ENCODE assay signal across 20 cellular contexts in genomic region chr6:12017876-12018401, GRCh38. TPM values are rescaled to one million over a fixed set of nuclear protein-coding genes. Genes with fewer than 3 reads are reported as not detected.
DNase-seq lines count a peak whose midpoint lies in the region; ATAC-seq, FAIRE-seq and TF ChIP-seq lines count a peak whose summit lies in the region.
"Had no signal": no experiment of that assay in that cellular context is flagged by ENCODE, and none has a peak within 500 bp of the region (broad histone marks: within the 10 kb centered on the region; RNA-seq: fewer than 3 reads in every experiment).

No MANE protein-coding gene starts in this region.

- H3K4me3 Mint-ChIP-seq in memory B cell (no peak overlapping the region), T-cell (no peak overlapping the region)
- H3K4me3 Mint-ChIP-seq: HFFc6 had no signal

- peaks cover 11% of the 10 kb centered on the region for H3K4me1 ChIP-seq in HepG2 (ENCODE audit: insufficient read depth, low read length)
- peaks cover 0 to 10% (median 0%) of the 10 kb centered on the region in 4 donors for H3K4me1 ChIP-seq in right lobe of liver
- no peaks in the 10 kb centered on the region for H3K4me1 ChIP-seq in HEK293 (ENCODE audit: control insufficient read depth, insufficient read depth, low read length)

- H3K36me3 Mint-ChIP-seq in memory B cell: peaks cover 41% of the 10 kb centered on the region
- H3K36me3 Mint-ChIP-seq in T-cell: peaks cover 58% of the 10 kb centered on the region

- TF ChIP-seq CTCF in HepG2 (CRISPR knock-in tag; IDR thresholded peaks at IDR 0.05): no peak
- no peak for TF ChIP-seq CTCF in right lobe of liver (IDR thresholded peaks at IDR 0.05)
- no peak for TF ChIP-seq CTCF in HEK293 (tag by site-specific recombination; IDR thresholded peaks at IDR 0.05)

- H3K27me3 Mint-ChIP-seq in memory B cell (no peaks in the 10 kb centered on the region), T-cell (no peaks in the 10 kb centered on the region)

- H3K27ac ChIP-seq in HepG2 (ENCODE audit: extremely low read length, insufficient read depth, low read length) (no peak overlapping the region), right lobe of liver (no peak overlapping the region), HEK293 (ENCODE audit: extremely low read depth, low read depth, low read length) (no peak overlapping the region)
- H3K27ac ChIP-seq: A549, C4-2B had no signal

- H3K9ac ChIP-seq in HepG2 (ENCODE audit: insufficient read depth, low read depth, low read length): no peak overlapping the region

- H3K4me1 Mint-ChIP-seq in memory B cell: peaks cover 27% of the 10 kb centered on the region
- H3K4me1 Mint-ChIP-seq in T-cell: peaks cover 71 to 81% (median 79%) of the 10 kb centered on the region in 3 donors

- ATAC-seq in HepG2 (no peak), right lobe of liver (no peak), memory B cell (ENCODE audit: low read depth) (no peak), T-cell (replicated peaks in 1 of 4) (no peak)
- ATAC-seq: A549 had no signal

- TF ChIP-seq POLR2A in HepG2 (IDR thresholded peaks at IDR 0.05; ENCODE audit: insufficient read depth in 1 of 2, low read depth in 2 of 2, low read length in 2 of 2) (no peak), right lobe of liver (IDR thresholded peaks at IDR 0.05) (no peak)

- H3K27ac Mint-ChIP-seq in memory B cell: peak overlapping the region; percentile 66
- no peak overlapping the region for H3K27ac Mint-ChIP-seq in T-cell
- H3K27ac Mint-ChIP-seq: HFFc6 had no signal

- H3K27me3 ChIP-seq in HepG2 (ENCODE audit: control insufficient read depth in 1 of 2, insufficient read depth in 2 of 2, low read length in 2 of 2): no peaks in the 10 kb centered on the region; a peak in 1 of 5 replicates
- no peaks in the 10 kb centered on the region for H3K27me3 ChIP-seq in right lobe of liver
- H3K27me3 ChIP-seq: BE2C had no signal

- CTCF ChIA-PET in HepG2 (lab: Yijun Ruan, JAX; ENCODE audit: low intra/inter-chr PET ratio, low total read pairs) (no interaction called here), HEK293 (lab: Yijun Ruan, JAX) (interaction anchor here (0.7 kb wide), 1 partner anchor 1768 kb away, joined by 3 read pairs; no protein-coding TSS in a partner anchor), T-cell (lab: Charles Lee) (interaction anchor here in 1 of 2 donors (0.6 kb wide), 1 partner anchor 312 kb away, joined by 5 read pairs; no protein-coding TSS in a partner anchor)

- intact Hi-C loops in HepG2 (cut with micrococcal nuclease; ENCODE audit: unreplicated experiment) (loop anchor here (10.0 kb wide), 1 partner anchor 483 kb away; the partner anchor contains the start of gene TMEM170B), right lobe of liver (cut with DNase I) (loop anchor here in 1 of 2 donors (10.0 kb wide), 1 partner anchor 153 kb away; no protein-coding TSS in a partner anchor)

- POLR2A ChIA-PET in HepG2 (lab: Yijun Ruan, JAX) (no interaction called here), HEK293 (lab: Yijun Ruan, JAX) (no interaction called here), T-cell (lab: Charles Lee) (interaction anchor here in 1 of 2 donors (0.6 to 1.1 kb wide), 2 partner anchors 11 to 32 kb away, joined by 3 to 4 read pairs; no protein-coding TSS in a partner anchor)

- peaks cover 6 to 17% of the 10 kb centered on the region in 2 experiments for H3K36me3 ChIP-seq in HepG2 (replicated peaks in 1 of 2; ENCODE audit: control insufficient read depth in 1 of 2, insufficient read depth in 2 of 2, low read length in 2 of 2)
- peaks cover 0 to 32% (median 9%) of the 10 kb centered on the region in 4 donors for H3K36me3 ChIP-seq in right lobe of liver
- H3K36me3 ChIP-seq in HEK293 (ENCODE audit: control insufficient read depth in 2 of 2, insufficient read depth in 1 of 2, low read length in 2 of 2): peaks cover 4 to 45% of the 10 kb centered on the region in 2 experiments

- H2AFZ ChIP-seq in HepG2 (ENCODE audit: low read length): no peak overlapping the region

- no peak for TF ChIP-seq RAD21 in HepG2 (CRISPR knock-in tag; IDR thresholded peaks at IDR 0.05)

- H3K79me2 ChIP-seq in HepG2 (ENCODE audit: insufficient read depth, low read length): peaks cover 26% of the 10 kb centered on the region

- no TSS peak for BruUV-seq in HepG2 (replicated peaks; lab: Mats Ljungman, UMichigan)

- H3K9me3 Mint-ChIP-seq in memory B cell: no peaks in the 10 kb centered on the region
- H3K9me3 Mint-ChIP-seq in T-cell: peaks cover 0 to 5% (median 0%) of the 10 kb centered on the region in 3 donors

- no peak for FAIRE-seq in HepG2 (lab: Jason Lieb, UNC)
- FAIRE-seq: A549, D721Med, G401.6, GM12891, H1, HTR-8/SVneo had no signal

- 99% methylated on average over 27 of the region's 34 CpGs for WGBS in HepG2 (ENCODE audit: low lambda C conversion rate)
- WGBS in right lobe of liver (ENCODE audit: insufficient coverage, low coverage, low lambda C conversion rate, missing lambda C conversion rate): 100% methylated on average over 9 of the region's 34 CpGs

- H3K4me3 ChIP-seq in HepG2 (replicated peaks in 1 of 3; ENCODE audit: insufficient read depth in 1 of 3, low read depth in 2 of 3, low read length in 3 of 3): no peak overlapping the region
- H3K4me3 ChIP-seq in right lobe of liver: no peak overlapping the region
- no peak overlapping the region for H3K4me3 ChIP-seq in HEK293 (ENCODE audit: low read depth, low read length)
- H3K4me3 ChIP-seq: A549, HAP-1 had no signal

- TF ChIP-seq EP300 in HepG2 (IDR thresholded peaks at IDR 0.05; ENCODE audit: low read depth in 2 of 2, low read length in 2 of 2) (no peak), HepG2 (CRISPR knock-in tag; IDR thresholded peaks at IDR 0.05; ENCODE audit: borderline replicate concordance) (no peak)

- peaks cover 17% of the 10 kb centered on the region for H4K20me1 ChIP-seq in HepG2 (ENCODE audit: insufficient read depth, low read length)

- H3K9me3 ChIP-seq in HepG2 (ENCODE audit: low read length) (no peaks in the 10 kb centered on the region), right lobe of liver (no peaks in the 10 kb centered on the region), HEK293 (ENCODE audit: control insufficient read depth, insufficient read depth, low read depth, low read length) (no peaks in the 10 kb centered on the region)
- H3K9me3 ChIP-seq: A549, BE2C, HAP-1 had no signal

- in situ Hi-C loops in HepG2 (cut with HindIII; ENCODE audit: extremely low pct_ligation_motif_present, low pct_unique_long_range_greater_than_20kb): no loop called here

- DNase-seq in HepG2 (ENCODE audit: low spot score) (no peak), right lobe of liver (no peak), memory B cell (ENCODE audit: low spot score in 2 of 2) (no peak), NCI-H526 (lab: John Stamatoyannopoulos, UW) (no peak), T-cell (no peak), SW 1271 (lab: John Stamatoyannopoulos, UW) (no peak)
- DNase-seq: DMS153, DMS79 treated with DMSO at 0.1 percent for 48 hours, EL, HFFc6 had no signal

- no peak overlapping the region for H3K4me2 ChIP-seq in HepG2 (ENCODE audit: low read depth, low read length)
- H3K4me2 ChIP-seq: A549 had no signal

TF ChIP-seq in HepG2, 621 proteins besides CTCF, POLR2A, EP300 and RAD21:
- peak; percentile 23 for TF ChIP-seq HNRNPLL (IDR thresholded peaks at IDR 0.05; ENCODE audit: low read depth, low read length, poor library complexity, severe bottlenecking)
- no peak for TF ChIP-seq ZNF563 (CRISPR knock-in tag; IDR thresholded peaks at IDR 0.05)
- peak; percentile 51 for TF ChIP-seq AGO2 (optimal IDR thresholded peaks at IDR 0.05; ENCODE audit: low read depth, low read length)
- peak; percentile 11; the same call in 1 of the 2 replicates for TF ChIP-seq GABPB1 (CRISPR knock-in tag; IDR thresholded peaks at IDR 0.05)

TF ChIP-seq in HEK293, 187 proteins besides CTCF, POLR2A, EP300 and RAD21 (continues in another document):
- TF ChIP-seq ZNF704 (tag by site-specific recombination; IDR thresholded peaks at IDR 0.05) (no peak), ZNF202 (tag by site-specific recombination; IDR thresholded peaks at IDR 0.05; ENCODE audit: borderline replicate concordance) (0 out of 2 replicates have a peak, but pooled peaks have one; percentile 32), SP2 (tag by site-specific recombination; IDR thresholded peaks at IDR 0.05) (no peak)

RNA-seq across cellular contexts. Expression of gene HIVEP1, which starts 5.8 kb away (rescaled TPM):
- total RNA-seq in HepG2 (2016; rRNA removed; fragmentation: Illumina TruSeq; extraction: Trizol) (7.4 and 11.1 TPM in 2 replicates), right lobe of liver (10 to 100 TPM; 13.2 to 23.3 (median 17.8) TPM), T-cell (10 to 100 TPM; 20.0 to 73.1 (median 29.5) TPM)
- 1.6 and 2.1 TPM in 2 replicates for total RNA-seq in HepG2 (2016; cell fraction: cytosol; rRNA removed; fragmentation: Illumina TruSeq; extraction: Trizol; ENCODE audit: low read depth)
- total RNA-seq in HepG2 (2016; cell fraction: insoluble cytoplasmic fraction; rRNA removed; fragmentation: Illumina TruSeq; extraction: Trizol): 7.9 and 9.1 TPM in 2 replicates
- total RNA-seq in HepG2 (2016; cell fraction: membrane; rRNA removed; fragmentation: Illumina TruSeq; extraction: Trizol): 4.1 and 4.8 TPM in 2 replicates
- total RNA-seq in HepG2 (2016; cell fraction: nucleus; rRNA removed; fragmentation: Illumina TruSeq; extraction: Trizol): 20.1 and 25.7 TPM in 2 replicates
- 9.9 and 10.9 TPM in 2 replicates for polyA plus RNA-seq in HepG2 (2011; rRNA removed)
- polyA plus RNA-seq in HepG2 (2011; cell fraction: cytosol; rRNA removed): 8.4 and 8.9 TPM in 2 replicates
- polyA plus RNA-seq in HepG2 (2011; cell fraction: nucleus; rRNA removed): 15.8 and 16.8 TPM in 2 replicates
- 7.8 and 9.0 TPM in 2 replicates for polyA plus RNA-seq in HepG2 (2012)
- 0.77 and 1.1 TPM in 2 replicates for polyA plus RNA-seq in HepG2 (2016; cell fraction: cytosol; fragmentation: Illumina TruSeq; extraction: Trizol; ENCODE audit: low read depth)
- polyA plus RNA-seq in HepG2 (2016; cell fraction: insoluble cytoplasmic fraction; fragmentation: Illumina TruSeq; extraction: Trizol; ENCODE audit: low read depth): 6.8 and 7.6 TPM in 2 replicates
- polyA plus RNA-seq in HepG2 (2016; cell fraction: membrane; fragmentation: Illumina TruSeq; extraction: Trizol; ENCODE audit: low read depth): 1.6 and 1.7 TPM in 2 replicates
- polyA plus RNA-seq in HepG2 (2016; cell fraction: nucleus; fragmentation: Illumina TruSeq; extraction: Trizol; ENCODE audit: insufficient read depth, low read depth): 13.9 and 14.0 TPM in 2 replicates
- 28.2 and 31.3 TPM in 2 replicates for polyA minus RNA-seq in HepG2 (2011; rRNA and poly(A)+ RNA removed; ENCODE audit: low replicate concordance)
- 11.1 and 13.6 TPM in 2 replicates for polyA minus RNA-seq in HepG2 (2011; cell fraction: cytosol; rRNA and poly(A)+ RNA removed)
- 69.6 and 70.4 TPM in 2 replicates for polyA minus RNA-seq in HepG2 (2011; cell fraction: nucleus; rRNA and poly(A)+ RNA removed)
